1 cellular context compared by ENCODE assay signal in the genomic region with DNA sequence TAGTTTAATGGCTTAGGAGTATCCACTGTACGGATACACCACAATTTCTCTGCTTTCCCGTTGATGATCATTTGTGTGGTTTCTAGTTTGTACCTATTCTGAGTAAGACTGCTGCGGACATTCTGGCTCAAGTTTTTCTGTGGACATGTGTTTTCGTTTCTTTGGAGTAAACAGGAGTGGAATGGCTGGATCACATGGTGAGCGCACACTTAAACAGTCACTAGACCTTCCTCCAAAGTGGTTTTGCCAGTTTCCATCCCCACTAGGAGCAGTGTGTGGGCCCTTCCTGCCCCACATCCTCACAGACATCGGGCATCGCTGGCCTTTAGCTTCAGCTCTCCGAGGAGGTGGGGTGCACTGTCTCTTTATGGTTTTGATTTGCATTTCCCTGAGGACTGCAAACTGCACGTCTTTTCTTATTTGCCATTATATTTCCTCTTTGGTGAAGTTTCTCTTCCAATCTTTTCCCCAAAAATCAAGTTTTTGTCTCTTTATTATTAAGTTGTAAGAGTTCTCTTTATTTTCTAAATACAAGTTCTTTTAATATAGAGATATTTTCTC.
TF ChIP-seq lines count a peak whose summit lies in the region.

No MANE protein-coding gene starts in this region.

TF ChIP-seq in GM23338, 12 proteins besides CTCF, POLR2A, EP300 and RAD21 (continued from another document):
- no peak for TF ChIP-seq ZNF331 (CRISPR knock-in tag; IDR thresholded peaks at IDR 0.05; ENCODE audit: low read depth)
- no peak for TF ChIP-seq EZH2 (IDR thresholded peaks at IDR 0.05; ENCODE audit: low read depth, unreplicated experiment)
- no peak for TF ChIP-seq EZH2phosphoT487 (IDR thresholded peaks at IDR 0.05; ENCODE audit: unreplicated experiment)
- TF ChIP-seq, protein P1, sequence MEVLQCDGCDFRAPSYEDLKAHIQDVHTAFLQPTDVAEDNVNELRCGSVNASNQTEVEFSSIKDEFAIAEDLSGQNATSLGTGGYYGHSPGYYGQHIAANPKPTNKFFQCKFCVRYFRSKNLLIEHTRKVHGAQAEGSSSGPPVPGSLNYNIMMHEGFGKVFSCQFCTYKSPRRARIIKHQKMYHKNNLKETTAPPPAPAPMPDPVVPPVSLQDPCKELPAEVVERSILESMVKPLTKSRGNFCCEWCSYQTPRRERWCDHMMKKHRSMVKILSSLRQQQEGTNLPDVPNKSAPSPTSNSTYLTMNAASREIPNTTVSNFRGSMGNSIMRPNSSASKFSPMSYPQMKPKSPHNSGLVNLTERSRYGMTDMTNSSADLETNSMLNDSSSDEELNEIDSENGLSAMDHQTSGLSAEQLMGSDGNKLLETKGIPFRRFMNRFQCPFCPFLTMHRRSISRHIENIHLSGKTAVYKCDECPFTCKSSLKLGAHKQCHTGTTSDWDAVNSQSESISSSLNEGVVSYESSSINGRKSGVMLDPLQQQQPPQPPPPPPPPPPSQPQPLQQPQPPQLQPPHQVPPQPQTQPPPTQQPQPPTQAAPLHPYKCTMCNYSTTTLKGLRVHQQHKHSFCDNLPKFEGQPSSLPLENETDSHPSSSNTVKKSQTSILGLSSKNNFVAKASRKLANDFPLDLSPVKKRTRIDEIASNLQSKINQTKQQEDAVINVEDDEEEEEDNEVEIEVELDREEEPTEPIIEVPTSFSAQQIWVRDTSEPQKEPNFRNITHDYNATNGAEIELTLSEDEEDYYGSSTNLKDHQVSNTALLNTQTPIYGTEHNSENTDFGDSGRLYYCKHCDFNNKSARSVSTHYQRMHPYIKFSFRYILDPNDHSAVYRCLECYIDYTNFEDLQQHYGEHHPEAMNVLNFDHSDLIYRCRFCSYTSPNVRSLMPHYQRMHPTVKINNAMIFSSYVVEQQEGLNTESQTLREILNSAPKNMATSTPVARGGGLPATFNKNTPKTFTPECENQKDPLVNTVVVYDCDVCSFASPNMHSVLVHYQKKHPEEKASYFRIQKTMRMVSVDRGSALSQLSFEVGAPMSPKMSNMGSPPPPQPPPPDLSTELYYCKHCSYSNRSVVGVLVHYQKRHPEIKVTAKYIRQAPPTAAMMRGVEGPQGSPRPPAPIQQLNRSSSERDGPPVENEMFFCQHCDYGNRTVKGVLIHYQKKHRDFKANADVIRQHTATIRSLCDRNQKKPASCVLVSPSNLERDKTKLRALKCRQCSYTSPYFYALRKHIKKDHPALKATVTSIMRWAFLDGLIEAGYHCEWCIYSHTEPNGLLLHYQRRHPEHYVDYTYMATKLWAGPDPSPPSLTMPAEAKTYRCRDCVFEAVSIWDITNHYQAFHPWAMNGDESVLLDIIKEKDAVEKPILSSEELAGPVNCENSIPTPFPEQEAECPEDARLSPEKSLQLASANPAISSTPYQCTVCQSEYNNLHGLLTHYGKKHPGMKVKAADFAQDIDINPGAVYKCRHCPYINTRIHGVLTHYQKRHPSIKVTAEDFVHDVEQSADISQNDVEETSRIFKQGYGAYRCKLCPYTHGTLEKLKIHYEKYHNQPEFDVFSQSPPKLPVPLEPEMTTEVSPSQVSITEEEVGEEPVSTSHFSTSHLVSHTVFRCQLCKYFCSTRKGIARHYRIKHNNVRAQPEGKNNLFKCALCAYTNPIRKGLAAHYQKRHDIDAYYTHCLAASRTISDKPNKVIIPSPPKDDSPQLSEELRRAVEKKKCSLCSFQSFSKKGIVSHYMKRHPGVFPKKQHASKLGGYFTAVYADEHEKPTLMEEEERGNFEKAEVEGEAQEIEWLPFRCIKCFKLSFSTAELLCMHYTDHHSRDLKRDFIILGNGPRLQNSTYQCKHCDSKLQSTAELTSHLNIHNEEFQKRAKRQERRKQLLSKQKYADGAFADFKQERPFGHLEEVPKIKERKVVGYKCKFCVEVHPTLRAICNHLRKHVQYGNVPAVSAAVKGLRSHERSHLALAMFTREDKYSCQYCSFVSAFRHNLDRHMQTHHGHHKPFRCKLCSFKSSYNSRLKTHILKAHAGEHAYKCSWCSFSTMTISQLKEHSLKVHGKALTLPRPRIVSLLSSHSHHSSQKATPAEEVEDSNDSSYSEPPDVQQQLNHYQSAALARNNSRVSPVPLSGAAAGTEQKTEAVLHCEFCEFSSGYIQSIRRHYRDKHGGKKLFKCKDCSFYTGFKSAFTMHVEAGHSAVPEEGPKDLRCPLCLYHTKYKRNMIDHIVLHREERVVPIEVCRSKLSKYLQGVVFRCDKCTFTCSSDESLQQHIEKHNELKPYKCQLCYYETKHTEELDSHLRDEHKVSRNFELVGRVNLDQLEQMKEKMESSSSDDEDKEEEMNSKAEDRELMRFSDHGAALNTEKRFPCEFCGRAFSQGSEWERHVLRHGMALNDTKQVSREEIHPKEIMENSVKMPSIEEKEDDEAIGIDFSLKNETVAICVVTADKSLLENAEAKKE (CRISPR knock-in tag; IDR thresholded peaks at IDR 0.05): no peak
TF ChIP-seq in GM23338: peak in this region for 0.
